ENCODE assay signal across 25 cellular contexts in the genomic region with DNA sequence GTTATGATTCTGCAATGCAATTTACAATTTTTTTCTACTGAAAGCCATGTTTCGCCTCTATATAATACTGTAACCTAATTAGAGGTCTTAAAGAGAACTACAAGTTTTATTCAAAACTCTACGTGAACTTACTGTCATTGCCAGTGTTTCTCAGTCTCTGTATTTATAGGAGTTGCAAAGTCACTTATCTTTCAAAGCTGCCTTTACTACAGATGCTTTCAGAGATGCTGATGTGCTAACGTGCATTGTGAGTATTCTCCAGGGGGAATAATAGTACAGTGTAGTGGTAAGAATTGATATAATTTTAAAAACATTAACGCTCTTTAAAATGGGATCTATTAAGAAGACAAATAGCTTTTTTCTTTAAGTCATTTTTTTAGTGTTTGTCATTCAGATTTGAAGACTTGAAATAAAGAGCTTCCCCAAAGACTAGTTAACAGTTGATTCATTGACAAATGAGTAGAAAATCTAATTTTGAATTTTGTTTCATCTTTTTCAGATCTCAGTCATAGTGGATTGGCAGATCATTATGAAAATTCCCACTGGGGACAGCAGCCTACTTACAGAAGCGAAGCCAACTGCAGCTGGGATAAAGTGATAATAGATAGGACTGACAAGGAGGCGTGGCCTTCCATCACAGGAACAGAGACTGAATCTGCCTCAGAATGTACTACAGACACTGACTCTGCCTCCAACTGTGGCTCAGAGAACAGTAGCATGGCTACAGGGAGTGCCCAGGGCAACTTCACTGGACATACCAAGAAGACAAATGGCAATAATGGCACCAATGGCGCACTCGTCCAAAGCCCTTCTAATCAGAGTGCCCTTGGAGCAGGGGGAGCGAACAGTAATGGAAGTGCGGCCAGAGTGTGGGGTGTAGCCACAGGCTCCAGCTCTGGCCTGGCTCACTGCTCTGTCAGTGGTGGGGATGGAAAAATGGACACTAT.
"Had no signal": no experiment of that assay in that cellular context is flagged by ENCODE, and none has a peak within 500 bp of the region (broad histone marks: within the 10 kb centered on the region; RNA-seq: fewer than 3 reads in every experiment).

No MANE protein-coding gene starts in this region.

- DNase-seq: activated CD4-positive, alpha-beta T cell treated with anti-CD3 and anti-CD28 coated beads, Interleukin-2, amount 10 ng/mL, durations not matched to agents 7 days and 5 days; activated CD4-positive, CD25-positive, alpha-beta regulatory T cell treated with anti-CD3 and anti-CD28 coated beads, Interleukin-2, amount 50 U/mL, for 72 hours; activated CD8-positive, alpha-beta memory T cell treated with anti-CD3 and anti-CD28 coated beads, Interleukin-2, amount 10 ng/mL, durations not matched to agents 7 days and 5 days; activated CD8-positive, alpha-beta T cell treated with anti-CD3 and anti-CD28 coated beads for 36 hours; activated naive CD8-positive, alpha-beta T cell treated with anti-CD3 and anti-CD28 coated beads, Interleukin-2, amount 10 ng/mL, durations not matched to agents 7 days and 5 days; activated T-cell treated with anti-CD3 and anti-CD28 coated beads for 4 hours; amygdala; cerebellar nuclear complex; endodermal cell; kidney; lower lobe of right lung; mesendoderm; mucosa of descending colon; naive B cell; spleen; stimulated activated CD4-positive, alpha-beta T cell treated with anti-CD3 and anti-CD28 coated beads, Interleukin-4, amount 100 ng/mL, for 1 hour; stimulated activated naive CD8-positive, alpha-beta T cell treated with anti-CD3 and anti-CD28 coated beads, Interleukin-15, Interleukin-2, amounts not matched to agents 100 U/mL and 50 U/mL, for 24 hours; SW 1271; T-helper 17 cell; thyroid gland had no signal

- H3K4me3 Mint-ChIP-seq: activated CD4-positive, alpha-beta T cell treated with anti-CD3 and anti-CD28 coated beads, Interleukin-2, amount 10 ng/mL, durations not matched to agents 7 days and 5 days; activated CD8-positive, alpha-beta memory T cell treated with anti-CD3 and anti-CD28 coated beads, Interleukin-2, amount 10 ng/mL, durations not matched to agents 7 days and 5 days; activated CD8-positive, alpha-beta T cell treated with anti-CD3 and anti-CD28 coated beads for 36 hours; activated naive CD8-positive, alpha-beta T cell treated with anti-CD3 and anti-CD28 coated beads, Interleukin-2, amount 10 ng/mL, durations not matched to agents 7 days and 5 days; endodermal cell; naive B cell; neural crest cell; T-helper 17 cell had no signal

- H3K9me3 ChIP-seq: lower lobe of right lung, mucosa of descending colon, spleen, thyroid gland had no signal

- H3K27ac Mint-ChIP-seq: activated CD4-positive, alpha-beta T cell treated with anti-CD3 and anti-CD28 coated beads, Interleukin-2, amount 10 ng/mL, durations not matched to agents 7 days and 5 days; activated CD8-positive, alpha-beta memory T cell treated with anti-CD3 and anti-CD28 coated beads, Interleukin-2, amount 10 ng/mL, durations not matched to agents 7 days and 5 days; activated CD8-positive, alpha-beta T cell treated with anti-CD3 and anti-CD28 coated beads for 36 hours; activated naive CD8-positive, alpha-beta T cell treated with anti-CD3 and anti-CD28 coated beads, Interleukin-2, amount 10 ng/mL, durations not matched to agents 7 days and 5 days; endodermal cell; progenitor cell of endocrine pancreas; T-helper 17 cell had no signal

- H3K27me3 Mint-ChIP-seq: activated CD4-positive, alpha-beta T cell treated with anti-CD3 and anti-CD28 coated beads, Interleukin-2, amount 10 ng/mL, durations not matched to agents 7 days and 5 days; activated CD8-positive, alpha-beta memory T cell treated with anti-CD3 and anti-CD28 coated beads, Interleukin-2, amount 10 ng/mL, durations not matched to agents 7 days and 5 days; activated CD8-positive, alpha-beta T cell treated with anti-CD3 and anti-CD28 coated beads for 36 hours; activated naive CD8-positive, alpha-beta T cell treated with anti-CD3 and anti-CD28 coated beads, Interleukin-2, amount 10 ng/mL, durations not matched to agents 7 days and 5 days; naive B cell; progenitor cell of endocrine pancreas; T-helper 17 cell had no signal

- H3K27me3 ChIP-seq: spleen, thyroid gland had no signal

- ATAC-seq: activated CD8-positive, alpha-beta memory T cell treated with anti-CD3 and anti-CD28 coated beads, Interleukin-2, amount 10 ng/mL, durations not matched to agents 7 days and 5 days; lower lobe of right lung; mucosa of descending colon; stimulated activated naive CD8-positive, alpha-beta T cell treated with anti-CD3 and anti-CD28 coated beads, Interleukin-15, Interleukin-2, amounts not matched to agents 100 U/mL and 50 U/mL, for 24 hours; T-helper 17 cell had no signal

- H3K4me1 ChIP-seq: lower lobe of right lung, thyroid gland had no signal

- H3K27ac ChIP-seq: coronary artery, lower lobe of right lung, spleen, thyroid gland, VCaP had no signal

- H3K9me3 Mint-ChIP-seq: activated CD4-positive, alpha-beta T cell treated with anti-CD3 and anti-CD28 coated beads, Interleukin-2, amount 10 ng/mL, durations not matched to agents 7 days and 5 days; activated CD8-positive, alpha-beta T cell treated with anti-CD3 and anti-CD28 coated beads for 36 hours; activated naive CD8-positive, alpha-beta T cell treated with anti-CD3 and anti-CD28 coated beads, Interleukin-2, amount 10 ng/mL, durations not matched to agents 7 days and 5 days; endodermal cell; naive B cell had no signal

- H3K4me1 Mint-ChIP-seq: endodermal cell had no signal

- FAIRE-seq: bronchial epithelial cell, kidney had no signal

- H3K4me3 ChIP-seq: coronary artery, lower lobe of right lung, mucosa of descending colon, spleen, thyroid gland had no signal
